ENCODE assay signal across 8 cellular contexts in genomic region chr2:156341482-156342251, GRCh38. TPM values are rescaled to one million over a fixed set of nuclear protein-coding genes. Genes with fewer than 3 reads are reported as not detected.
DNase-seq lines count a peak whose midpoint lies in the region; ATAC-seq and TF ChIP-seq lines count a peak whose summit lies in the region.

No MANE protein-coding gene starts in this region.

- peak; percentile 86 for DNase-seq in AG20443 (ENCODE audit: low spot score)
- DNase-seq in NCI-H510A treated with DMSO at 0.1 percent for 48 hours (lab: John Stamatoyannopoulos, UW) = peak; percentile 66
- DNase-seq in activated CD4-positive, alpha-beta T cell treated with anti-CD3 and anti-CD28 coated beads for 4 hours = peak; percentile 89 to 91
- peak; percentile 94 for DNase-seq in colonic mucosa
- DNase-seq in left kidney (ENCODE audit: low read depth, low spot score) = peak; percentile 93
- DNase-seq in stimulated activated CD4-positive, alpha-beta T cell treated with anti-CD3 and anti-CD28 coated beads, Interleukin-2, amount 100 ng/mL, for 4 hours (ENCODE audit: low read depth) = peak; percentile 89

- intact Hi-C loops in colonic mucosa (cut with DNase I) = loop anchor here (5.0 kb wide), 1 partner anchor 96 kb away; the partner anchor contains the start of gene GPD2

- H3K9me3 ChIP-seq in colonic mucosa = no peaks in the 10 kb centered on the region

- H3K36me3 ChIP-seq in colonic mucosa = no peaks in the 10 kb centered on the region

- H3K27ac ChIP-seq in colonic mucosa = peak overlapping the region; percentile 100

- TF ChIP-seq CTCF in colonic mucosa (IDR thresholded peaks at IDR 0.05) = no peak

- peak overlapping the region; percentile 71 for H3K4me3 ChIP-seq in colonic mucosa

- H3K4me1 ChIP-seq in colonic mucosa = peaks cover 5% of the 10 kb centered on the region

- ATAC-seq in HG03354 (IDR thresholded peaks at IDR 0.05; ENCODE audit: poor library complexity, severe bottlenecking, unreplicated experiment) = peak; percentile 83

- H3K9ac ChIP-seq in colonic mucosa (ENCODE audit: low read depth in 2 of 2, low read length in 2 of 2) = peak overlapping the region; percentile 98

- TF ChIP-seq POLR2A in GM19099 (IDR thresholded peaks at IDR 0.05; ENCODE audit: extremely low read depth, insufficient read length, low read depth) = peak; percentile 83

- no peaks in the 10 kb centered on the region for H3K27me3 ChIP-seq in colonic mucosa

RNA-seq across cellular contexts. Expression of gene NR4A2, which starts 9.1 kb away (rescaled TPM):
- total RNA-seq in colonic mucosa = 1 to 10 TPM; 2.6 to 4.7 TPM

Comparison
In these comparisons a context has a peak if more than half of its experiments do, and no peak if none do; other contexts are left out.
1. Peak in every context shown above with its lines: DNase-seq, ATAC-seq, H3K4me3 ChIP-seq and H3K27ac ChIP-seq.